ENCODE assay signal across 8 cellular contexts in the genomic region with DNA sequence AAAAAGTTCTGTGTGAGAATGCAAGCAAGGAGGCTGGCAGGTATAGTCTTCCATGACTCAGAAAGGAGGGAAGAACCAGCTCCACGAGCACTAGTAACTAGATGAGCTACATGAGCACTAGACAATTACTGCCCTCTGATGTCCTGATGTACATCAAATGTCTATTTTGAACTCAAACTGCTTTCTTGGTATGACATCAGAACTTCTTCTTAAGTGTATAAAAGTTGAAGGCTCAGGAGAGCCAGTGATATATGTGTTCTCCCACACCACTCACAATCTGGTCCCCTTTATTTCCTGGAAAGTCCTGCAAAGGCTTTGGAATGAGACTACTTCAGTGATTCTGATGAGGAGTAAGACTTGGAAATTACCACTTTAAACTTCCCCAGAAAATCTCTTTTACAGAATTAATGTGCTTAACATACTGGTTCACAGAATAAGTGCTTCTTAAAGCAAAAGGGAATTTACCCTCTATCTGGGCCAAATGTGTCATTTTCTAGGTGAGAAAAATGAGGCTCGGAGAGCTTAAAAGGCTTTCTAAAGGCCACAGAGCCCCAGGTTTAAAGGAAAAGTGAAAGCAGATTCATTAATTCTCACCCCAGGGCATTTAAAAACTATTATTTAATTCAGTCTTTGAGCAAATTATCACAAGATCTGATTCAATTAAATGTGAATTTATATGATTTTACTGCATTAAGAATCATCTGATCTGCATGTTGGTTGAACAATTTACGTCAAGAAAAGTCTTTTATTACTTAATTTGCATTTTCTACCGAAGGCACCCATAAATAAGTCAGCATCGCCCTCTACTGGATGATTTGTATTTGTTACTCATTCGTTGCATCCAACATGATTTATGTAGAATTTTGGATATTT. TPM values are rescaled to one million over a fixed set of nuclear protein-coding genes. Genes with fewer than 3 reads are reported as not detected.
DNase-seq lines count a peak whose midpoint lies in the region; ATAC-seq and TF ChIP-seq lines count a peak whose summit lies in the region.

No MANE protein-coding gene starts in this region.

- no peaks in the 10 kb centered on the region for H3K9me3 ChIP-seq in ES-I3 (ENCODE audit: control insufficient read depth, insufficient read depth, low read length)
- no peaks in the 10 kb centered on the region for H3K9me3 ChIP-seq in Panc1 (ENCODE audit: control insufficient read depth, insufficient read depth, low read depth, low read length)
- no peaks in the 10 kb centered on the region for H3K9me3 ChIP-seq in left lung

- DNase-seq in LHCN-M2 (ENCODE audit: low read depth) (peak; percentile 65), Panc1 (ENCODE audit: low read depth, low spot score) (no peak), left lung (no peak), stromal cell of bone marrow (ENCODE audit: low read depth) (peak; percentile 67)
- DNase-seq in central memory CD8-positive, alpha-beta T cell (ENCODE audit: low spot score in 2 of 2) = peak in 1 of 2 donors; percentile 23

- H3K4me3 Mint-ChIP-seq in central memory CD8-positive, alpha-beta T cell = peak overlapping the region; percentile 73

- in situ Hi-C loops in Panc1 (cut with HindIII; ENCODE audit: low pct_unique_long_range_greater_than_20kb, low sequenced_read_pairs) = no loop called here

- peak overlapping the region; percentile 88 for H3K27ac Mint-ChIP-seq in central memory CD8-positive, alpha-beta T cell (ENCODE audit: low read depth)

- intact Hi-C loops in Panc1 (cut with micrococcal nuclease; ENCODE audit: unreplicated experiment) = loop anchor here (1.0 to 10.0 kb wide), 3 partner anchors 119 to 219 kb away; no protein-coding TSS in a partner anchor
- intact Hi-C loops in left lung (cut with DNase I) = loop anchor here in 1 of 2 donors (10.0 kb wide), 2 partner anchors 119 to 219 kb away; no protein-coding TSS in a partner anchor

- H3K4me1 ChIP-seq in ES-I3 (ENCODE audit: insufficient read depth, low read length) = peaks cover 13% of the 10 kb centered on the region
- no peaks in the 10 kb centered on the region for H3K4me1 ChIP-seq in Panc1 (ENCODE audit: control insufficient read depth, insufficient read depth, low read length)
- peaks cover 0 to 8% of the 10 kb centered on the region in 2 donors for H3K4me1 ChIP-seq in left lung

- no TSS peak for BruUV-seq in Panc1 (replicated peaks; lab: Mats Ljungman, UMichigan)

- H3K4me3 ChIP-seq in Panc1 (ENCODE audit: low read depth in 2 of 2, low read length in 2 of 2) (peak overlapping the region; percentile 8 to 21; a peak in 2 of 4 replicates), left lung (peak overlapping the region; percentile 18 to 33)

- POLR2A ChIA-PET in Panc1 (lab: Charles Lee) = no interaction called here

- CTCF ChIA-PET in Panc1 (lab: Charles Lee) = interaction anchor here (0.6 kb wide), 1 partner anchor 174 kb away, joined by 3 read pairs; no protein-coding TSS in a partner anchor

- H3K9me3 Mint-ChIP-seq in central memory CD8-positive, alpha-beta T cell = no peaks in the 10 kb centered on the region

- ATAC-seq in GM21526 (IDR thresholded peaks at IDR 0.05; ENCODE audit: low FRiP score, unreplicated experiment) = peak; percentile 32
- no peak for ATAC-seq in Panc1
- peak; percentile 89 for ATAC-seq in central memory CD8-positive, alpha-beta T cell (replicated peaks; ENCODE audit: extremely low read depth, poor library complexity, severe bottlenecking)
- peak; percentile 91 for ATAC-seq in left lung
- no peak for ATAC-seq in HG03135 (IDR thresholded peaks at IDR 0.05; ENCODE audit: unreplicated experiment)

- peaks cover 15% of the 10 kb centered on the region for H3K4me1 Mint-ChIP-seq in central memory CD8-positive, alpha-beta T cell

- H3K9ac ChIP-seq in ES-I3 (ENCODE audit: low read depth, low read length) = peak overlapping the region; percentile 41

- no peaks in the 10 kb centered on the region for H3K27me3 Mint-ChIP-seq in central memory CD8-positive, alpha-beta T cell

- H3K36me3 ChIP-seq in ES-I3 (ENCODE audit: insufficient read depth, low read length) (no peaks in the 10 kb centered on the region), Panc1 (ENCODE audit: control insufficient read depth, insufficient read depth, low read length) (no peaks in the 10 kb centered on the region), left lung (no peaks in the 10 kb centered on the region)

- H3K27ac ChIP-seq in Panc1 (ENCODE audit: low read length) = no peak overlapping the region
- peak overlapping the region in 1 of 2 donors; percentile 10 for H3K27ac ChIP-seq in left lung

- peak; percentile 60; the same call in 1 of the 2 replicates for TF ChIP-seq CTCF in Panc1 (IDR thresholded peaks at IDR 0.05)
- TF ChIP-seq CTCF in left lung (IDR thresholded peaks at IDR 0.05) = peak; percentile 71 to 74

- H3K27me3 ChIP-seq in Panc1 (ENCODE audit: control insufficient read depth, insufficient read depth, low read length) (no peaks in the 10 kb centered on the region), left lung (no peaks in the 10 kb centered on the region)

- no peaks in the 10 kb centered on the region for H3K36me3 Mint-ChIP-seq in central memory CD8-positive, alpha-beta T cell (ENCODE audit: insufficient read depth)

RNA-seq across cellular contexts. Expression of gene DHRS7, which starts 18.8 kb away (rescaled TPM):
- 57.4 and 59.2 TPM in 2 replicates for total RNA-seq in LHCN-M2 (2014; rRNA removed)
- polyA plus RNA-seq in LHCN-M2 (2012) = 40.8 TPM
- total RNA-seq in Panc1 (2021; ENCODE audit: unreplicated experiment) = 34.5 TPM
- 56.6 TPM for polyA plus RNA-seq in Panc1 (2012; ENCODE audit: insufficient read length)
- total RNA-seq in left lung = 100 to 1,000 TPM in 1 of 2 donors, 10 to 100 TPM in 1; 82.3 to 122 TPM

Comparison
In these comparisons a context has a peak if more than half of its experiments do, and no peak if none do; other contexts are left out.
1. ATAC-seq: peak in GM21526 (single experiment), central memory CD8-positive, alpha-beta T cell (single experiment) and left lung (single experiment); none in Panc1 (single experiment) and HG03135 (single experiment).
2. DNase-seq: peak in LHCN-M2 (single experiment) and stromal cell of bone marrow (single experiment); none in Panc1 (single experiment) and left lung (0 of 2).